20 cellular contexts compared by ENCODE assay signal in the genomic region with DNA sequence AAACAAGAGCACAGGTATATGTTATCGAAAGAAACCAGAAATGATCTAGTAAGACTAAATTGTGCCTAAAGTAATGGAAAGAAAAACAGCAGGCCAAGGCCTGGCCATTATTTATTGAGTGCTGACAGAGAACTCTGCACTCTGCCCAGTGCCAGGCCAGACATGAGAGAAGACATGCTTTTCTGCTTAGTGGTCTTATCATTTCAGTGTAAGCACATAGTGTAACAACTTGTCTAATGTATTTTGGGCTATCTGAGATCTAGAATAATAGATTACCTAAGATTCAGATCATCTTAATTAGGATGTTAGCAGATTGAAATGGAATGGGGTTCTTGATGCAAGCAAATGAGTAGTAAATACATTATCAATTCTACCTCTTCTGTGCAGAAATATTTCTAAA.
DNase-seq lines count a peak whose midpoint lies in the region; ATAC-seq, FAIRE-seq and TF ChIP-seq lines count a peak whose summit lies in the region.
"Had no signal": no experiment of that assay in that cellular context is flagged by ENCODE, and none has a peak within 500 bp of the region (broad histone marks: within the 10 kb centered on the region; RNA-seq: fewer than 3 reads in every experiment).

No MANE protein-coding gene starts in this region.

- H3K9me3 ChIP-seq in left ventricle myocardium inferior (replicated peaks) (no peaks in the 10 kb centered on the region), right cardiac atrium (ENCODE audit: control insufficient read depth, low read length) (no peaks in the 10 kb centered on the region), HAP-1 (no peaks in the 10 kb centered on the region), body of pancreas (no peaks in the 10 kb centered on the region)
- H3K9me3 ChIP-seq: A549, MG63 had no signal

- intact Hi-C loops in left ventricle myocardium inferior (cut with micrococcal nuclease) (no loop called here), right cardiac atrium (cut with DNase I) (no loop called here), body of pancreas (cut with DNase I) (no loop called here)

- no peaks in the 10 kb centered on the region for H3K36me3 Mint-ChIP-seq in type B pancreatic cell

- H3K27ac ChIP-seq in left ventricle myocardium inferior (replicated peaks) (peak overlapping the region; percentile 46), right cardiac atrium (ENCODE audit: low read length) (no peak overlapping the region), body of pancreas (no peak overlapping the region)
- H3K27ac ChIP-seq: A549, C4-2B had no signal

- ATAC-seq in right cardiac atrium (no peak), SK-N-SH treated with all-trans-retinoic acid at 6 μM for 48 hours (peak; percentile 53), body of pancreas (no peak)
- ATAC-seq: A549, Panc1 had no signal

- peaks cover 13% of the 10 kb centered on the region for H3K4me1 Mint-ChIP-seq in type B pancreatic cell (ENCODE audit: unreplicated experiment)

- no peak for DNase-seq in left ventricle myocardium inferior
- DNase-seq in right cardiac atrium = no peak
- no peak for DNase-seq in type B pancreatic cell (ENCODE audit: extremely low spot score, unreplicated experiment)
- DNase-seq in HAP-1 (ENCODE audit: low spot score in 2 of 2) = no peak
- no peak for DNase-seq in body of pancreas
- DNase-seq: Kasumi-1, MG63, NCI-H1092, NCI-H146, NCI-H2029 treated with DMSO at 0.1 percent for 48 hours, NCI-H2171, NCI-H526 treated with DMSO at 0.1 percent for 48 hours had no signal

- no peak for TF ChIP-seq POLR2A in body of pancreas (IDR thresholded peaks at IDR 0.05)

- H3K27me3 ChIP-seq in left ventricle myocardium inferior (ENCODE audit: low read depth) = no peaks in the 10 kb centered on the region
- H3K27me3 ChIP-seq in right cardiac atrium (ENCODE audit: control insufficient read depth, insufficient read depth) = no peaks in the 10 kb centered on the region
- no peaks in the 10 kb centered on the region for H3K27me3 ChIP-seq in HAP-1 (ENCODE audit: low read depth)
- H3K27me3 ChIP-seq in body of pancreas = no peaks in the 10 kb centered on the region
- H3K27me3 ChIP-seq: MG63 had no signal

- WGBS in right cardiac atrium = 73% methylated on average over 1 of the region's 1 CpG
- WGBS in body of pancreas, 2 donors = 63 to 78% methylated on average over 1 of the region's 1 CpG

- TF ChIP-seq CTCF in left ventricle myocardium inferior (IDR thresholded peaks at IDR 0.05; ENCODE audit: borderline replicate concordance) (no peak), type B pancreatic cell (conservative IDR thresholded peaks at IDR 0.05) (no peak), body of pancreas (IDR thresholded peaks at IDR 0.05) (no peak)

- H3K4me1 ChIP-seq in left ventricle myocardium inferior (peaks cover 92% of the 10 kb centered on the region), right cardiac atrium (ENCODE audit: control insufficient read depth, insufficient read depth, low read length) (peaks cover 3% of the 10 kb centered on the region), HAP-1 (no peaks in the 10 kb centered on the region), body of pancreas (no peaks in the 10 kb centered on the region)
- H3K4me1 ChIP-seq: A549 had no signal

- in situ Hi-C loops in HAP-1 (cut with MboI; ENCODE audit: low sequenced_read_pairs) = no loop called here

- H3K27ac Mint-ChIP-seq in type B pancreatic cell = no peak overlapping the region

- no peaks in the 10 kb centered on the region for H3K9me3 Mint-ChIP-seq in type B pancreatic cell

- peak; percentile 76 for FAIRE-seq in islet of Langerhans (lab: Jason Lieb, UNC)
- FAIRE-seq: A549, D721Med, GM12892, GM18507 had no signal

- H3K4me3 Mint-ChIP-seq in type B pancreatic cell = no peak overlapping the region

- H3K27me3 Mint-ChIP-seq in type B pancreatic cell = peaks cover 5% of the 10 kb centered on the region

- H3K4me3 ChIP-seq in left ventricle myocardium inferior (no peak overlapping the region), right cardiac atrium (ENCODE audit: low read length) (no peak overlapping the region), HAP-1 (no peak overlapping the region), body of pancreas (no peak overlapping the region)
- H3K4me3 ChIP-seq: A549, MG63 had no signal

- no peaks in the 10 kb centered on the region for H3K36me3 ChIP-seq in left ventricle myocardium inferior
- H3K36me3 ChIP-seq in HAP-1 (replicated peaks) = no peaks in the 10 kb centered on the region
- H3K36me3 ChIP-seq in body of pancreas (replicated peaks in 1 of 2; ENCODE audit: insufficient read depth in 1 of 2, low read depth in 2 of 2) = no peaks in the 10 kb centered on the region
- H3K36me3 ChIP-seq: MG63 had no signal

TF ChIP-seq in SK-N-SH treated with all-trans-retinoic acid at 6 μM for 48 hours, 23 proteins besides CTCF, POLR2A, EP300 and RAD21:
- TF ChIP-seq SNAI2 (CRISPR knock-in tag; IDR thresholded peaks at IDR 0.05) (peak; percentile 28; the same call in 1 of the 2 replicates), ESRRG (CRISPR knock-in tag; IDR thresholded peaks at IDR 0.05) (no peak), TCF4 (CRISPR knock-in tag; IDR thresholded peaks at IDR 0.05; ENCODE audit: borderline replicate concordance) (peak; percentile 79), ISL1 (CRISPR knock-in tag; IDR thresholded peaks at IDR 0.05) (peak; percentile 89), TOX (CRISPR knock-in tag; IDR thresholded peaks at IDR 0.05; ENCODE audit: borderline replicate concordance) (no peak), GLIS3 (CRISPR knock-in tag; IDR thresholded peaks at IDR 0.05) (0 out of 2 replicates have a peak, but pooled peaks have one; percentile 26), OSR1 (CRISPR knock-in tag; IDR thresholded peaks at IDR 0.05) (no peak)
- TF ChIP-seq, protein P1, sequence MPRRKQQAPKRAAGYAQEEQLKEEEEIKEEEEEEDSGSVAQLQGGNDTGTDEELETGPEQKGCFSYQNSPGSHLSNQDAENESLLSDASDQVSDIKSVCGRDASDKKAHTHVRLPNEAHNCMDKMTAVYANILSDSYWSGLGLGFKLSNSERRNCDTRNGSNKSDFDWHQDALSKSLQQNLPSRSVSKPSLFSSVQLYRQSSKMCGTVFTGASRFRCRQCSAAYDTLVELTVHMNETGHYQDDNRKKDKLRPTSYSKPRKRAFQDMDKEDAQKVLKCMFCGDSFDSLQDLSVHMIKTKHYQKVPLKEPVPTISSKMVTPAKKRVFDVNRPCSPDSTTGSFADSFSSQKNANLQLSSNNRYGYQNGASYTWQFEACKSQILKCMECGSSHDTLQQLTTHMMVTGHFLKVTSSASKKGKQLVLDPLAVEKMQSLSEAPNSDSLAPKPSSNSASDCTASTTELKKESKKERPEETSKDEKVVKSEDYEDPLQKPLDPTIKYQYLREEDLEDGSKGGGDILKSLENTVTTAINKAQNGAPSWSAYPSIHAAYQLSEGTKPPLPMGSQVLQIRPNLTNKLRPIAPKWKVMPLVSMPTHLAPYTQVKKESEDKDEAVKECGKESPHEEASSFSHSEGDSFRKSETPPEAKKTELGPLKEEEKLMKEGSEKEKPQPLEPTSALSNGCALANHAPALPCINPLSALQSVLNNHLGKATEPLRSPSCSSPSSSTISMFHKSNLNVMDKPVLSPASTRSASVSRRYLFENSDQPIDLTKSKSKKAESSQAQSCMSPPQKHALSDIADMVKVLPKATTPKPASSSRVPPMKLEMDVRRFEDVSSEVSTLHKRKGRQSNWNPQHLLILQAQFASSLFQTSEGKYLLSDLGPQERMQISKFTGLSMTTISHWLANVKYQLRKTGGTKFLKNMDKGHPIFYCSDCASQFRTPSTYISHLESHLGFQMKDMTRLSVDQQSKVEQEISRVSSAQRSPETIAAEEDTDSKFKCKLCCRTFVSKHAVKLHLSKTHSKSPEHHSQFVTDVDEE (CRISPR knock-in tag; IDR thresholded peaks at IDR 0.05) = peak; percentile 83
- TF ChIP-seq, protein P2, sequence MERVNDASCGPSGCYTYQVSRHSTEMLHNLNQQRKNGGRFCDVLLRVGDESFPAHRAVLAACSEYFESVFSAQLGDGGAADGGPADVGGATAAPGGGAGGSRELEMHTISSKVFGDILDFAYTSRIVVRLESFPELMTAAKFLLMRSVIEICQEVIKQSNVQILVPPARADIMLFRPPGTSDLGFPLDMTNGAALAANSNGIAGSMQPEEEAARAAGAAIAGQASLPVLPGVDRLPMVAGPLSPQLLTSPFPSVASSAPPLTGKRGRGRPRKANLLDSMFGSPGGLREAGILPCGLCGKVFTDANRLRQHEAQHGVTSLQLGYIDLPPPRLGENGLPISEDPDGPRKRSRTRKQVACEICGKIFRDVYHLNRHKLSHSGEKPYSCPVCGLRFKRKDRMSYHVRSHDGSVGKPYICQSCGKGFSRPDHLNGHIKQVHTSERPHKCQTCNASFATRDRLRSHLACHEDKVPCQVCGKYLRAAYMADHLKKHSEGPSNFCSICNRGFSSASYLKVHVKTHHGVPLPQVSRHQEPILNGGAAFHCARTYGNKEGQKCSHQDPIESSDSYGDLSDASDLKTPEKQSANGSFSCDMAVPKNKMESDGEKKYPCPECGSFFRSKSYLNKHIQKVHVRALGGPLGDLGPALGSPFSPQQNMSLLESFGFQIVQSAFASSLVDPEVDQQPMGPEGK (CRISPR knock-in tag; IDR thresholded peaks at IDR 0.05; ENCODE audit: borderline replicate concordance) = no peak
- TF ChIP-seq, protein P3, sequence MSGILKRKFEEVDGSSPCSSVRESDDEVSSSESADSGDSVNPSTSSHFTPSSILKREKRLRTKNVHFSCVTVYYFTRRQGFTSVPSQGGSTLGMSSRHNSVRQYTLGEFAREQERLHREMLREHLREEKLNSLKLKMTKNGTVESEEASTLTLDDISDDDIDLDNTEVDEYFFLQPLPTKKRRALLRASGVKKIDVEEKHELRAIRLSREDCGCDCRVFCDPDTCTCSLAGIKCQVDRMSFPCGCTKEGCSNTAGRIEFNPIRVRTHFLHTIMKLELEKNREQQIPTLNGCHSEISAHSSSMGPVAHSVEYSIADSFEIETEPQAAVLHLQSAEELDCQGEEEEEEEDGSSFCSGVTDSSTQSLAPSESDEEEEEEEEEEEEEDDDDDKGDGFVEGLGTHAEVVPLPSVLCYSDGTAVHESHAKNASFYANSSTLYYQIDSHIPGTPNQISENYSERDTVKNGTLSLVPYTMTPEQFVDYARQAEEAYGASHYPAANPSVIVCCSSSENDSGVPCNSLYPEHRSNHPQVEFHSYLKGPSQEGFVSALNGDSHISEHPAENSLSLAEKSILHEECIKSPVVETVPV (CRISPR knock-in tag; IDR thresholded peaks at IDR 0.05) = no peak
- TF ChIP-seq, protein P4, sequence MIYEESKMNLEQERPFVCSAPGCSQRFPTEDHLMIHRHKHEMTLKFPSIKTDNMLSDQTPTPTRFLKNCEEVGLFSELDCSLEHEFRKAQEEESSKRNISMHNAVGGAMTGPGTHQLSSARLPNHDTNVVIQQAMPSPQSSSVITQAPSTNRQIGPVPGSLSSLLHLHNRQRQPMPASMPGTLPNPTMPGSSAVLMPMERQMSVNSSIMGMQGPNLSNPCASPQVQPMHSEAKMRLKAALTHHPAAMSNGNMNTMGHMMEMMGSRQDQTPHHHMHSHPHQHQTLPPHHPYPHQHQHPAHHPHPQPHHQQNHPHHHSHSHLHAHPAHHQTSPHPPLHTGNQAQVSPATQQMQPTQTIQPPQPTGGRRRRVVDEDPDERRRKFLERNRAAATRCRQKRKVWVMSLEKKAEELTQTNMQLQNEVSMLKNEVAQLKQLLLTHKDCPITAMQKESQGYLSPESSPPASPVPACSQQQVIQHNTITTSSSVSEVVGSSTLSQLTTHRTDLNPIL (CRISPR knock-in tag; IDR thresholded peaks at IDR 0.05; ENCODE audit: low read depth) = peak; percentile 54; the same call in 1 of the 2 replicates
